In the genomic region with DNA sequence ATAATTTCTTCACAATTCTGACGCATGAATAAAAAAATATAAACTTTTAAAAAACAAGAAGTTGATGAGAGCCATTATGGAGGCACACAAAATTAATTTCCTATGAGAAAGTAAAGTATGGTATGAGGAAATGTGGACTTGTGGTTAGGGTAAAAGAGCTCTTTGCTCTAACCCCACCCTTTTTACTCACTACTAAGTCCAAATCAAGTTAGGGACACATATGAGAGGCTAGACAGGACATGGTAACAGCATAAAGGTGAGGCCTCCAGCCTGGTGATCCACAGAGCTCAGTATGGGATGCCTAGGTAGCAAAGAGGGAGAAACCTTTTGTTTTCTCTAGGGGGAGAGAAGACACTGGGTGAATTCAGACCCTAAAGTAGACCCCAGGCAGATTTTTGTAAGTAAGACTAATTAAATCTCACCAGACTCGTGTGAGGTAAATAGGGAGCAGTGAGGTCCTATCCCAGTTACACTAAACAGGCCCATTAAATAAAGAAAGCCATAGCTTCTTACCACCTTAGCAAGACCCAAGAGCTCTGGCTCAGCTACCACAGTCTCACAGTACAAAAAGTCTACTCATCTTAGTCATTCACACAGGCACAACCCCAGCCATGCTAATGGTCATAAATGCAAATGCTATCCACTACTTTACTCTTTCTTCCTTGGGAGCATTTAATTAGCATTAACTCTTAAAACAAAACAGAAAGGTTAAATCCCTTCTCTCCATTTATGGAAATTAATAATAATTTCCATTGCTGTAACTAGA, we compare ENCODE assay signal across 14 cellular contexts. TPM values are rescaled to one million over a fixed set of nuclear protein-coding genes. Genes with fewer than 3 reads are reported as not detected.
DNase-seq lines count a peak whose midpoint lies in the region; ATAC-seq and TF ChIP-seq lines count a peak whose summit lies in the region.
"Had no signal": no experiment of that assay in that cellular context is flagged by ENCODE, and none has a peak within 500 bp of the region (broad histone marks: within the 10 kb centered on the region; RNA-seq: fewer than 3 reads in every experiment).

No MANE protein-coding gene starts in this region.

- H3K27me3 Mint-ChIP-seq in T-helper 1 cell treated with Interleukin-12 subunit alpha and Interleukin-12 subunit beta and Interleukin-4 antibody, amounts not matched to agents 30 μg/mL and 1 μg/mL, for 36 hours (ENCODE audit: low read depth), result no peaks in the 10 kb centered on the region
- H3K27me3 Mint-ChIP-seq in activated naive CD8-positive, alpha-beta T cell treated with anti-CD3 and anti-CD28 coated beads for 36 hours, result no peaks in the 10 kb centered on the region
- peaks cover 37% of the 10 kb centered on the region for H3K27me3 Mint-ChIP-seq in MCF 10A (ENCODE audit: insufficient read depth, unreplicated experiment)
- H3K27me3 Mint-ChIP-seq: CD4-positive, alpha-beta memory T cell had no signal

- POLR2A ChIA-PET in MCF 10A (lab: Yijun Ruan, JAX), result interaction anchor here (1.1 kb wide), 1 partner anchor 17 kb away, joined by 3 read pairs; no protein-coding TSS in a partner anchor

- CTCF ChIA-PET in MCF 10A (lab: Yijun Ruan, JAX), result interaction anchor here (0.7 to 0.9 kb wide), 2 partner anchors 14 to 16 kb away, joined by 3 to 4 read pairs; no protein-coding TSS in a partner anchor

- peak; percentile 46 for ATAC-seq in HG02852 (IDR thresholded peaks at IDR 0.05; ENCODE audit: unreplicated experiment)

- DNase-seq in T-helper 1 cell, result no peak
- peak; percentile 22 for DNase-seq in activated naive CD8-positive, alpha-beta T cell treated with anti-CD3 and anti-CD28 coated beads for 36 hours
- DNase-seq in renal cortical epithelial cell (ENCODE audit: low read depth), result peak; percentile 47
- no peak for DNase-seq in occipital lobe (lab: John Stamatoyannopoulos, UW)
- no peak for DNase-seq in cerebellum (ENCODE audit: low spot score)
- DNase-seq in MCF 10A (ENCODE audit: unreplicated experiment), result no peak
- DNase-seq: CD4-positive, alpha-beta memory T cell; cortex of kidney; H9; hypothalamus; SHP77; sigmoid colon had no signal

- intact Hi-C loops in MCF 10A (cut with micrococcal nuclease), result no loop called here

- BruUV-seq in MCF 10A (replicated peaks; lab: Mats Ljungman, UMichigan), result no TSS peak

- H3K4me3 Mint-ChIP-seq in T-helper 1 cell treated with Interleukin-12 subunit alpha and Interleukin-12 subunit beta and Interleukin-4 antibody, amounts not matched to agents 30 μg/mL and 1 μg/mL, for 36 hours, result no peak overlapping the region
- H3K4me3 Mint-ChIP-seq in activated naive CD8-positive, alpha-beta T cell treated with anti-CD3 and anti-CD28 coated beads for 36 hours, result no peak overlapping the region
- no peak overlapping the region for H3K4me3 Mint-ChIP-seq in MCF 10A (ENCODE audit: unreplicated experiment)
- H3K4me3 Mint-ChIP-seq: H9 had no signal

- H3K36me3 Mint-ChIP-seq in T-helper 1 cell treated with Interleukin-12 subunit alpha and Interleukin-12 subunit beta and Interleukin-4 antibody, amounts not matched to agents 30 μg/mL and 1 μg/mL, for 36 hours (ENCODE audit: low read depth), result peaks cover 46% of the 10 kb centered on the region
- peaks cover 59% of the 10 kb centered on the region for H3K36me3 Mint-ChIP-seq in activated naive CD8-positive, alpha-beta T cell treated with anti-CD3 and anti-CD28 coated beads for 36 hours
- H3K36me3 Mint-ChIP-seq in MCF 10A (ENCODE audit: insufficient read depth, unreplicated experiment), result no peaks in the 10 kb centered on the region

- H3K9me3 Mint-ChIP-seq in T-helper 1 cell treated with Interleukin-12 subunit alpha and Interleukin-12 subunit beta and Interleukin-4 antibody, amounts not matched to agents 30 μg/mL and 1 μg/mL, for 36 hours, result peaks cover 7% of the 10 kb centered on the region
- peaks cover 14% of the 10 kb centered on the region for H3K9me3 Mint-ChIP-seq in activated naive CD8-positive, alpha-beta T cell treated with anti-CD3 and anti-CD28 coated beads for 36 hours
- H3K9me3 Mint-ChIP-seq in MCF 10A (ENCODE audit: unreplicated experiment), result peaks cover 5% of the 10 kb centered on the region
- H3K9me3 Mint-ChIP-seq: H9 had no signal

- peaks cover 60% of the 10 kb centered on the region for H3K4me1 Mint-ChIP-seq in T-helper 1 cell treated with Interleukin-12 subunit alpha and Interleukin-12 subunit beta and Interleukin-4 antibody, amounts not matched to agents 30 μg/mL and 1 μg/mL, for 36 hours (ENCODE audit: low read depth)
- H3K4me1 Mint-ChIP-seq in activated naive CD8-positive, alpha-beta T cell treated with anti-CD3 and anti-CD28 coated beads for 36 hours, result peaks cover 49% of the 10 kb centered on the region
- no peaks in the 10 kb centered on the region for H3K4me1 Mint-ChIP-seq in MCF 10A (ENCODE audit: insufficient read depth, unreplicated experiment)

- no peak for TF ChIP-seq CTCF in MCF 10A (IDR thresholded peaks at IDR 0.05; ENCODE audit: unreplicated experiment)

- H3K27ac Mint-ChIP-seq in T-helper 1 cell treated with Interleukin-12 subunit alpha and Interleukin-12 subunit beta and Interleukin-4 antibody, amounts not matched to agents 30 μg/mL and 1 μg/mL, for 36 hours, result peak overlapping the region; percentile 1
- H3K27ac Mint-ChIP-seq in activated naive CD8-positive, alpha-beta T cell treated with anti-CD3 and anti-CD28 coated beads for 36 hours, result peak overlapping the region; percentile 68
- H3K27ac Mint-ChIP-seq in MCF 10A (ENCODE audit: low read depth, unreplicated experiment), result no peak overlapping the region
- H3K27ac Mint-ChIP-seq: H9 had no signal

RNA-seq across cellular contexts. Expression of a gene that starts 42.6 kb away (rescaled TPM):
- 10 to 100 TPM; 68.0 to 69.9 TPM for total RNA-seq in activated naive CD8-positive, alpha-beta T cell treated with anti-CD3 and anti-CD28 coated beads for 36 hours
- total RNA-seq in renal cortical epithelial cell (40.0 and 54.5 TPM in 2 replicates), occipital lobe (152 TPM), cerebellum (63.4 TPM), MCF 10A (2022) (0.66 and 1.2 TPM in 2 replicates)

Comparison
In these comparisons a context has a peak if more than half of its experiments do, and no peak if none do; other contexts are left out.
1. DNase-seq: peak in activated naive CD8-positive, alpha-beta T cell treated with anti-CD3 and anti-CD28 coated beads for 36 hours (single experiment) and renal cortical epithelial cell (single experiment); none in T-helper 1 cell (0 of 5), occipital lobe (single experiment), cerebellum (single experiment) and MCF 10A (single experiment).
2. RNA of a gene that starts 42.6 kb away (total RNA-seq): 152 TPM in occipital lobe (single experiment), 68.0 to 69.9 TPM in activated naive CD8-positive, alpha-beta T cell treated with anti-CD3 and anti-CD28 coated beads for 36 hours, 63.4 TPM in cerebellum (single experiment) and 40.0 to 54.5 TPM in renal cortical epithelial cell; 0.66 to 1.2 TPM in MCF 10A; every median in the first group is over 10 times any median in the second.